16 cellular contexts compared by ENCODE assay signal in the genomic region with DNA sequence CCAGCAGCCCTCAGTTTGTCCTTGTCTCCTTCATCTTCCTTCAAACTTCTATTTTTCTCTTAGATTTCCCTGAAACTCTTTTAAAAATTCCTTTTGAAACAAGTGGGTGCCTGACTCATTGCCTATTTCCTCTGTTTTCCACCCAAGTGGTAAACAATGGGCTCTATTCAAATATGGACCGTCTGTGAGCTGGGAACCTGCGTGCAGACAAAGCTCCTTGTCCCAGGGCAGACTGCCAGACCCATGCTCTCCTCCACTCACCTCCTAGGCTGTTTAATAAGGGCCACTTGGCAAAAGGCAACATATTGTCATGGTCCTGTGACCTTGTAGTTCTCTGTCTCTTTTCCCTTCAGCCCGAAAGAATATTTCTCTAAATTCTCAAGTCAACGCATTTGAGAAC.
DNase-seq lines count a peak whose midpoint lies in the region; ATAC-seq and TF ChIP-seq lines count a peak whose summit lies in the region.
"Had no signal": no experiment of that assay in that cellular context is flagged by ENCODE, and none has a peak within 500 bp of the region (broad histone marks: within the 10 kb centered on the region; RNA-seq: fewer than 3 reads in every experiment).

No MANE protein-coding gene starts in this region.

- intact Hi-C loops in HCT116 (cut with micrococcal nuclease) = no loop called here
- intact Hi-C loops in CD4-positive, alpha-beta memory T cell (cut with micrococcal nuclease) = no loop called here

- in situ Hi-C loops in brain microvascular endothelial cell (cut with HindIII; ENCODE audit: low pct_ligation_motif_present, low sequenced_read_pairs) = no loop called here

- H3K4me3 ChIP-seq in HCT116 (replicated peaks in 1 of 2; ENCODE audit: low read depth in 1 of 2, low read length in 2 of 2) = no peak overlapping the region
- H3K4me3 ChIP-seq in brain microvascular endothelial cell (ENCODE audit: low read depth, low read length) = no peak overlapping the region
- no peak overlapping the region for H3K4me3 ChIP-seq in CD4-positive, alpha-beta memory T cell (ENCODE audit: low read length in 2 of 2)
- H3K4me3 ChIP-seq: K562, ovary had no signal

- H3K27ac Mint-ChIP-seq in CD4-positive, alpha-beta memory T cell = no peak overlapping the region
- H3K27ac Mint-ChIP-seq: activated B cell treated with CpG ODN at 0.5 μM for 24 hours, B cell, brain had no signal

- DNase-seq in AG08396 (ENCODE audit: low spot score) = peak; percentile 56
- peak; percentile 12 for DNase-seq in HCT116 (ENCODE audit: low read depth, low spot score)
- peak; percentile 51 for DNase-seq in brain microvascular endothelial cell
- DNase-seq in islet precursor cell = peak; percentile 90
- DNase-seq in MV-4-11 (lab: John Stamatoyannopoulos, UW) = no peak
- DNase-seq in dedifferentiated amniotic fluid mesenchymal stem cell (ENCODE audit: extremely low spot score) = no peak
- DNase-seq in CD4-positive, alpha-beta memory T cell = no peak
- no peak for DNase-seq in superior temporal gyrus (ENCODE audit: extremely low spot score)
- DNase-seq: activated B cell treated with CpG ODN at 0.5 μM for 24 hours; activated T-cell treated with anti-CD3 and anti-CD28 coated beads, Interleukin-2, amount 50 U/mL, for 1 hour had no signal

- H3K36me3 Mint-ChIP-seq in CD4-positive, alpha-beta memory T cell = no peaks in the 10 kb centered on the region
- H3K36me3 Mint-ChIP-seq: brain had no signal

- no peaks in the 10 kb centered on the region for H4K20me1 ChIP-seq in HCT116 (ENCODE audit: insufficient read depth)

- H3K4me1 Mint-ChIP-seq in CD4-positive, alpha-beta memory T cell = peaks cover 0 to 5% (median 3%) of the 10 kb centered on the region in 4 donors
- H3K4me1 Mint-ChIP-seq: activated B cell treated with CpG ODN at 0.5 μM for 24 hours, B cell, brain had no signal

- peak; percentile 53; the same call in 1 of the 2 replicates for ATAC-seq in HCT116
- ATAC-seq: K562, left lobe of liver had no signal

- peak overlapping the region; percentile 15; the same call in 1 of the 2 replicates for H3K4me2 ChIP-seq in HCT116 (ENCODE audit: low read length)

- peaks cover 3 to 10% of the 10 kb centered on the region in 2 donors for H3K27me3 Mint-ChIP-seq in CD4-positive, alpha-beta memory T cell
- H3K27me3 Mint-ChIP-seq: activated B cell treated with CpG ODN at 0.5 μM for 24 hours, brain had no signal

- H3K27me3 ChIP-seq in HCT116 (ENCODE audit: insufficient read depth, low read length) = no peaks in the 10 kb centered on the region
- no peaks in the 10 kb centered on the region for H3K27me3 ChIP-seq in brain microvascular endothelial cell (replicated peaks)
- H3K27me3 ChIP-seq in CD4-positive, alpha-beta memory T cell (ENCODE audit: insufficient read depth, low read length) = no peaks in the 10 kb centered on the region
- H3K27me3 ChIP-seq: ovary had no signal

- no peak for TF ChIP-seq POLR2A in HCT116 (IDR thresholded peaks at IDR 0.05; ENCODE audit: borderline replicate concordance, extremely low read depth, insufficient read depth, insufficient read length)

- RAD21 ChIA-PET in HCT116 (lab: Charles Lee; ENCODE audit: low non-redundant PET in 1 of 2, low total read pairs in 2 of 2, uncharacterized antibody in 2 of 2, unreplicated experiment in 2 of 2) = no interaction called here

- H3K79me2 ChIP-seq in HCT116 (ENCODE audit: insufficient read depth, low read length) = no peaks in the 10 kb centered on the region

- H2AFZ ChIP-seq in HCT116 (ENCODE audit: low read depth, low read length, poor library complexity, severe bottlenecking) = no peak overlapping the region

- H3K9ac ChIP-seq in HCT116 (ENCODE audit: low read length) = no peak overlapping the region

- H3K9me3 ChIP-seq in HCT116 (ENCODE audit: control insufficient read depth in 1 of 2, insufficient read depth in 1 of 2, low read depth in 1 of 2, low read length in 2 of 2) = no peaks in the 10 kb centered on the region
- no peaks in the 10 kb centered on the region for H3K9me3 ChIP-seq in CD4-positive, alpha-beta memory T cell (ENCODE audit: control insufficient read depth in 1 of 2, low read length in 2 of 2)
- H3K9me3 ChIP-seq: ovary had no signal

- POLR2A ChIA-PET in HCT116 (lab: Charles Lee) = no interaction called here
- POLR2A ChIA-PET in CD4-positive, alpha-beta memory T cell (lab: Charles Lee; ENCODE audit: partially characterized antibody) = no interaction called here

- no TSS peak for BruUV-seq in HCT116 (replicated peaks; lab: Mats Ljungman, UMichigan)

- CTCF ChIA-PET in HCT116 (lab: Charles Lee) = no interaction called here
- CTCF ChIA-PET in CD4-positive, alpha-beta memory T cell (lab: Charles Lee; ENCODE audit: partially characterized antibody) = no interaction called here

- no peak overlapping the region for H3K4me3 Mint-ChIP-seq in CD4-positive, alpha-beta memory T cell
- H3K4me3 Mint-ChIP-seq: activated B cell treated with CpG ODN at 0.5 μM for 24 hours, B cell, brain had no signal

- no peak overlapping the region for H3K27ac ChIP-seq in HCT116 (ENCODE audit: low read depth, low read length)
- H3K27ac ChIP-seq in brain microvascular endothelial cell = peak overlapping the region; percentile 45
- no peak overlapping the region for H3K27ac ChIP-seq in CD4-positive, alpha-beta memory T cell (ENCODE audit: low read depth, low read length)
- H3K27ac ChIP-seq: ovary, RWPE1 had no signal

- no peaks in the 10 kb centered on the region for H3K36me3 ChIP-seq in HCT116 (ENCODE audit: control insufficient read depth in 1 of 2, insufficient read depth in 2 of 2, low read length in 2 of 2)
- no peaks in the 10 kb centered on the region for H3K36me3 ChIP-seq in brain microvascular endothelial cell (replicated peaks)
- no peaks in the 10 kb centered on the region for H3K36me3 ChIP-seq in CD4-positive, alpha-beta memory T cell (ENCODE audit: insufficient read depth, low read length)
- H3K36me3 ChIP-seq: ovary had no signal

- TF ChIP-seq RAD21 in HCT116 (IDR thresholded peaks at IDR 0.05; ENCODE audit: low read depth) = no peak

- peaks cover 0 to 11% of the 10 kb centered on the region in 2 experiments; a peak in 1 of 4 replicates for H3K4me1 ChIP-seq in HCT116 (ENCODE audit: control insufficient read depth in 1 of 2, insufficient read depth in 2 of 2, low read length in 2 of 2)
- H3K4me1 ChIP-seq in CD4-positive, alpha-beta memory T cell (ENCODE audit: insufficient read depth, low read length) = no peaks in the 10 kb centered on the region

- H3K9me2 ChIP-seq in HCT116 (ENCODE audit: insufficient read depth) = 0 out of 2 replicates have a peak, but pooled peaks cover 3% of the 10 kb centered on the region

- no peaks in the 10 kb centered on the region for H3K9me3 Mint-ChIP-seq in CD4-positive, alpha-beta memory T cell
- H3K9me3 Mint-ChIP-seq: activated B cell treated with CpG ODN at 0.5 μM for 24 hours, brain had no signal

- TF ChIP-seq CTCF in HCT116 (IDR thresholded peaks at IDR 0.05 in 2 of 3, conservative IDR thresholded peaks at IDR 0.05 in 1 of 3; ENCODE audit: borderline replicate concordance in 1 of 3, insufficient read depth in 1 of 3, low read depth in 2 of 3, low read length in 2 of 3) (no peak), brain microvascular endothelial cell (IDR thresholded peaks at IDR 0.05; ENCODE audit: low read depth, low read length, missing control alignments) (no peak)

TF ChIP-seq in HCT116, 20 proteins besides CTCF, POLR2A, EP300 and RAD21:
- TF ChIP-seq SP1 (IDR thresholded peaks at IDR 0.05; ENCODE audit: low read depth) = no peak
- TF ChIP-seq, protein P1, sequence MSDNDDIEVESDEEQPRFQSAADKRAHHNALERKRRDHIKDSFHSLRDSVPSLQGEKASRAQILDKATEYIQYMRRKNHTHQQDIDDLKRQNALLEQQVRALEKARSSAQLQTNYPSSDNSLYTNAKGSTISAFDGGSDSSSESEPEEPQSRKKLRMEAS (IDR thresholded peaks at IDR 0.05) = no peak

Comparison
In these comparisons a context has a peak if more than half of its experiments do, and no peak if none do; other contexts are left out.
1. DNase-seq: peak in AG08396 (single experiment), HCT116 (single experiment), brain microvascular endothelial cell (single experiment) and islet precursor cell (single experiment); none in MV-4-11 (single experiment), dedifferentiated amniotic fluid mesenchymal stem cell (single experiment), CD4-positive, alpha-beta memory T cell (0 of 5) and superior temporal gyrus (single experiment).